In the genomic region with DNA sequence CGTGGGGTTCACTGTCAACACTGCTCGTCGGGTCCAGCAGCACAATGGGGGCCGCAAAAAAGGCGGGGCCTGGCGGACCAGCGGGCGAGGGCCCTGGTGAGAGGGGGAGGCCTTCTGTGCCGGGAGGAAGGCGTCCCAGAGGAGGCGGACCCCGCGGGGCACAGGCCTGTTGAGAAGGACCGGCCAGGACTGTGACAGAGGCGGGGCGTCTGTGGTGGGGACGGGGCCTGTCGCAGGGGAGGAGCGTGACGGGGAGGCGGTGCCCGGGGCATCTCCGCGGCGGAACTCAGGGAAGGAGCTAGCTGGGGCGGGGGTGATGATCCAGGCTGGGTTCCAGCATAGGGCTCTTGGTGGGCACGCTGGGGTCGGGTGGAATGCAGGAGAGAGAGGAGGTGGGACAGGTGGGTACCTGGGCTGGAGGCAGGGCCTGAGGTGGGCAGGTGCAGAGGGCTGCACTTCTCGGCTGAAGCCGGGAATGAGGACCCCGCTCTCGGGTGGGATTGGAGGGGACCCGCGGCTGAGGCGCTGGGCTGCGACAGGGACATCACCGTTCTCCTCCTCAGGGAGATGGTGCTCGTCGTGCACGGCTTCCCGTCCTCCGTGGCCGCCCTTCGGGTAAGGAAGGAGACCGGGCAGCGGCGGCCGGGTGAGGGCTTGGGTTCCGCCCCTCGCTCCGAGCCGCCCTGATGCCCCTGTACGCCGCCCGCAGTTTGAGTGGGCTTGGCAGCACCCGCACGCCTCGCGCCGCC, we compare ENCODE assay signal across 6 cellular contexts. TPM values are rescaled to one million over a fixed set of nuclear protein-coding genes. Genes with fewer than 3 reads are reported as not detected.
A peak's percentile ranks its signal among the peaks of the same experiment; 100 is the strongest.
DNase-seq lines count a peak whose midpoint lies in the region; ATAC-seq and TF ChIP-seq lines count a peak whose summit lies in the region.
"Not testable (repeated sequence)": the region's sequence is repeated elsewhere in the genome, so short reads cannot be mapped to it uniquely, and the experiment has no call there.

No MANE protein-coding gene starts in this region.

- H4K20me1 ChIP-seq in SU-DHL-6 (ENCODE audit: low read depth, low read length) = not testable (repeated sequence)

- not testable (repeated sequence) for H2AFZ ChIP-seq in ACC112 (ENCODE audit: low read length, unreplicated experiment); SU-DHL-6 (ENCODE audit: low read depth, low read length, severe bottlenecking)

- H3K9me3 Mint-ChIP-seq in naive thymus-derived CD4-positive, alpha-beta T cell = not testable (repeated sequence)

- not testable (repeated sequence) for H3K9me2 ChIP-seq in SU-DHL-6 (replicated peaks; ENCODE audit: insufficient read depth, low read length)

- not testable (repeated sequence) for H3K9ac ChIP-seq in SU-DHL-6 (ENCODE audit: low read length)

- peak; percentile 64 for ATAC-seq in GM19438 (IDR thresholded peaks at IDR 0.05; ENCODE audit: low read depth, unreplicated experiment)
- ATAC-seq in HG03060 (IDR thresholded peaks at IDR 0.05; ENCODE audit: low read depth, unreplicated experiment) = peak; percentile 5
- peak; percentile 83 for ATAC-seq in naive thymus-derived CD4-positive, alpha-beta T cell

- CTCF ChIA-PET in naive thymus-derived CD4-positive, alpha-beta T cell (lab: Charles Lee) = not testable (repeated sequence)

- not testable (repeated sequence) for H3K4me1 Mint-ChIP-seq in naive thymus-derived CD4-positive, alpha-beta T cell

- H3K4me2 ChIP-seq in SU-DHL-6 (ENCODE audit: low read depth, low read length, poor library complexity, severe bottlenecking) = peak overlapping the region; percentile 33

- not testable (repeated sequence) for H3K9me3 ChIP-seq in SU-DHL-6 (ENCODE audit: insufficient read depth, low read length); naive thymus-derived CD4-positive, alpha-beta T cell (ENCODE audit: control insufficient read depth in 2 of 3, low read length in 3 of 3)

- H3K36me3 Mint-ChIP-seq in naive thymus-derived CD4-positive, alpha-beta T cell = not testable (repeated sequence)

- H3K4me3 ChIP-seq in ACC112 (ENCODE audit: low read depth, low read length) = peak overlapping the region; percentile 68
- not testable (repeated sequence) for H3K4me3 ChIP-seq in SU-DHL-6 (ENCODE audit: insufficient read depth, low read length, poor library complexity, severe bottlenecking); naive thymus-derived CD4-positive, alpha-beta T cell (ENCODE audit: low read length)
- H3K4me3 ChIP-seq in epithelial cell of proximal tubule (ENCODE audit: low read depth, low read length) = peak overlapping the region; percentile 44

- not testable (repeated sequence) for H3F3A ChIP-seq in SU-DHL-6 (ENCODE audit: insufficient read depth)

- not testable (repeated sequence) for H3K4me3 Mint-ChIP-seq in naive thymus-derived CD4-positive, alpha-beta T cell

- not testable (repeated sequence) for H3K4me1 ChIP-seq in ACC112 (ENCODE audit: control insufficient read depth, insufficient read depth, low read length, unreplicated experiment); naive thymus-derived CD4-positive, alpha-beta T cell (ENCODE audit: control insufficient read depth in 2 of 2, insufficient read depth in 2 of 2, low read length in 2 of 2)

- POLR2A ChIA-PET in naive thymus-derived CD4-positive, alpha-beta T cell (lab: Charles Lee) = not testable (repeated sequence)

- H3K36me3 ChIP-seq in ACC112 (ENCODE audit: insufficient read depth, low read length); SU-DHL-6 (ENCODE audit: low read length); naive thymus-derived CD4-positive, alpha-beta T cell (ENCODE audit: control insufficient read depth in 2 of 3, insufficient read depth in 3 of 3, low read length in 3 of 3): not testable (repeated sequence)

- not testable (repeated sequence) for H3K79me2 ChIP-seq in ACC112 (ENCODE audit: control insufficient read depth, insufficient read depth, low read length, unreplicated experiment); SU-DHL-6 (ENCODE audit: insufficient read depth, low read length)

- H3K27me3 ChIP-seq in ACC112 (ENCODE audit: insufficient read depth, low read length); SU-DHL-6 (ENCODE audit: low read length); naive thymus-derived CD4-positive, alpha-beta T cell (ENCODE audit: control insufficient read depth in 2 of 2, insufficient read depth in 2 of 2, low read length in 2 of 2): not testable (repeated sequence)

- not testable (repeated sequence) for H3K27me3 Mint-ChIP-seq in naive thymus-derived CD4-positive, alpha-beta T cell

- intact Hi-C loops in naive thymus-derived CD4-positive, alpha-beta T cell (cut with micrococcal nuclease) = not testable (repeated sequence)

- TF ChIP-seq CTCF in SU-DHL-6 (IDR thresholded peaks at IDR 0.05; ENCODE audit: insufficient read depth, low read length, poor library complexity, severe bottlenecking); epithelial cell of proximal tubule (conservative IDR thresholded peaks at IDR 0.05; ENCODE audit: low read depth, low read length): not testable (repeated sequence)

- not testable (repeated sequence) for H3K27ac Mint-ChIP-seq in naive thymus-derived CD4-positive, alpha-beta T cell

- not testable (repeated sequence) for DNase-seq in epithelial cell of proximal tubule (ENCODE audit: low read depth)
- peak in 2 of 9 donors; percentile 13 to 18 for DNase-seq in naive thymus-derived CD4-positive, alpha-beta T cell

- H3K27ac ChIP-seq in ACC112 (ENCODE audit: low read depth, low read length); SU-DHL-6 (ENCODE audit: low read depth, low read length): not testable (repeated sequence)
- peak overlapping the region; percentile 29 for H3K27ac ChIP-seq in naive thymus-derived CD4-positive, alpha-beta T cell (ENCODE audit: low read depth, low read length)

RNA-seq across cellular contexts. Expression of a gene that starts 0.7 kb away (rescaled TPM):
- total RNA-seq in epithelial cell of proximal tubule = 57.7 and 158 TPM in 2 replicates
- 10 to 100 TPM; 41.8 to 84.5 (median 49.5) TPM for total RNA-seq in naive thymus-derived CD4-positive, alpha-beta T cell
- polyA plus RNA-seq in naive thymus-derived CD4-positive, alpha-beta T cell = 10 to 100 TPM; 36.4 to 40.0 TPM

RNA-seq across cellular contexts. Expression of a gene that starts 0.9 kb away (rescaled TPM):
- 421 and 538 TPM in 2 replicates for total RNA-seq in epithelial cell of proximal tubule
- 100 to 1,000 TPM in 1 of 5 experiments, 10 to 100 TPM in 4; 51.3 to 173 (median 69.8) TPM for total RNA-seq in naive thymus-derived CD4-positive, alpha-beta T cell
- polyA plus RNA-seq in naive thymus-derived CD4-positive, alpha-beta T cell = 100 to 1,000 TPM; 168 to 205 TPM

RNA-seq across cellular contexts. Expression of a gene that starts 4.7 kb away (rescaled TPM):
- total RNA-seq in epithelial cell of proximal tubule = 6.6 and 12.1 TPM in 2 replicates
- 10 to 100 TPM; 25.3 to 34.8 (median 32.8) TPM for total RNA-seq in naive thymus-derived CD4-positive, alpha-beta T cell
- polyA plus RNA-seq in naive thymus-derived CD4-positive, alpha-beta T cell = 1 to 10 TPM in 1 of 2 donors, under 1 TPM in 1; 0.51 to 1.1 TPM

RNA-seq across cellular contexts. Expression of a gene that starts 10.9 kb away (rescaled TPM):
- 24.1 and 26.3 TPM in 2 replicates for total RNA-seq in epithelial cell of proximal tubule
- 1,000 to 10,000 TPM in 1 of 5 experiments, 100 to 1,000 TPM in 4; 609 to 1,666 (median 826) TPM for total RNA-seq in naive thymus-derived CD4-positive, alpha-beta T cell
- polyA plus RNA-seq in naive thymus-derived CD4-positive, alpha-beta T cell = 1,000 to 10,000 TPM; 1,289 to 1,601 TPM

RNA-seq across cellular contexts. Expression of a gene that starts 53.9 kb away (rescaled TPM):
- total RNA-seq in epithelial cell of proximal tubule = 0.98 and 4.0 TPM in 2 replicates
- 10 to 100 TPM; 13.3 to 33.3 (median 14.4) TPM for total RNA-seq in naive thymus-derived CD4-positive, alpha-beta T cell
- polyA plus RNA-seq in naive thymus-derived CD4-positive, alpha-beta T cell = 1 to 10 TPM in 1 of 2 donors, under 1 TPM in 1; 0.85 to 2.6 TPM

Comparison
In these comparisons a context has a peak if more than half of its experiments do, and no peak if none do; other contexts are left out.
1. ATAC-seq: peak in every context shown above with its lines; median percentile 83 in naive thymus-derived CD4-positive, alpha-beta T cell; 64 in GM19438; 5 in HG03060.